In the genomic region with DNA sequence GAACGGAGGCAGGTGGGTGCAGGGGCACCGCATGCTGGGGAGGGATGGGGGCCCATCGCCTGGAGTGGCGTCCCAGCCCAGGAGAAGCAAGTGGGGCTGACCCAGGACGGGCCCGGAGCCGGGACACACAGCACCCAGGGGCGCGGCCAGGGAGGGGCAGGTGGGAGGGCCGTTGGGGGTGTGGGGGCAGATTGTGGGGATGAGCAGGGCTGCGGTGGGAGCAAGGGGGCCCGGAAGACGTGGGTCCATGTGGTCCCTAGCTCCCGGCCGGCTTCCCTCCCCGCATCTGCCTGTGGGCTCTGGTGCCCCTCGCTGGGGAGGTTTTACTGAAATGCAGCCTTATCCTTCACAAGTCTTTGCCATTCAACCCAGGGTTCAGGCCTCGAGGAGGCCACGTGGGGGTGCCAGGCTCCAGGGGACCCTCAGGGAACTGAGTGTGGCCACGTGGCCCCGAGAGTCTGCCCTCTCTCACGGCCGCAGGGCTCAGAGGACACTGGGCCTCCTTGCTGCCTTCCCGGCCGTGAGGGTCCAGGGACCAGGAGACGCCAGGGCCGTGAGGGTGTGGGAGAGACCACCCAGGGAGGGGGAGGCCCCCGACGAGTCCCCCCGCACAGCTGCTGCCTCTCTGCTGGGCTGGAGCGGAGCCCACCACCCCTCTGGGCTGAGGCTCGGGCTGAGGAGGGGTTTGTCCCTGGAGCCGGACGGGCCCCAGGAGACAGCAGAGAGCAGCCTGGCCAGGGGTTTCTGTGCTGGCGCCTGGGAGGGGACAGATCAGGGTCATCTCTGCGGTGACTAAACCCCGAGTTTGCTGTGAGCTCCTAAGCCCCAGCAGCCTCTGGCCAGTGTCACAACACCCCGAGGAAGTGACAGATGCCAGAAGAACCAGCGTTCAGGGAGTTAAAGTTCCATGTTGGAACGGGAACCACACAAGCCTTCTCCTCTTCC, we compare ENCODE assay signal across 1 cellular context.
TF ChIP-seq lines count a peak whose summit lies in the region.

No MANE protein-coding gene starts in this region.

TF ChIP-seq in GM12878, 131 proteins besides CTCF, POLR2A, EP300 and RAD21:
- no peak for TF ChIP-seq HCFC1 (IDR thresholded peaks at IDR 0.05; ENCODE audit: low read length)
- TF ChIP-seq NR2C2 (IDR thresholded peaks at IDR 0.05; ENCODE audit: borderline replicate concordance, control insufficient read depth, insufficient read length, low read depth), result no peak
- no peak for TF ChIP-seq KLF5 (IDR thresholded peaks at IDR 0.05; ENCODE audit: partially characterized antibody)
- no peak for TF ChIP-seq NRF1 (conservative IDR thresholded peaks at IDR 0.05; ENCODE audit: low read depth, low read length)
- no peak for TF ChIP-seq ZNF622 (IDR thresholded peaks at IDR 0.05)
- TF ChIP-seq, protein P1, sequence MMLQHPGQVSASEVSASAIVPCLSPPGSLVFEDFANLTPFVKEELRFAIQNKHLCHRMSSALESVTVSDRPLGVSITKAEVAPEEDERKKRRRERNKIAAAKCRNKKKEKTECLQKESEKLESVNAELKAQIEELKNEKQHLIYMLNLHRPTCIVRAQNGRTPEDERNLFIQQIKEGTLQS (IDR thresholded peaks at IDR 0.05; ENCODE audit: borderline replicate concordance, extremely low read depth, low read depth, low read length), result no peak
- TF ChIP-seq, protein P2, sequence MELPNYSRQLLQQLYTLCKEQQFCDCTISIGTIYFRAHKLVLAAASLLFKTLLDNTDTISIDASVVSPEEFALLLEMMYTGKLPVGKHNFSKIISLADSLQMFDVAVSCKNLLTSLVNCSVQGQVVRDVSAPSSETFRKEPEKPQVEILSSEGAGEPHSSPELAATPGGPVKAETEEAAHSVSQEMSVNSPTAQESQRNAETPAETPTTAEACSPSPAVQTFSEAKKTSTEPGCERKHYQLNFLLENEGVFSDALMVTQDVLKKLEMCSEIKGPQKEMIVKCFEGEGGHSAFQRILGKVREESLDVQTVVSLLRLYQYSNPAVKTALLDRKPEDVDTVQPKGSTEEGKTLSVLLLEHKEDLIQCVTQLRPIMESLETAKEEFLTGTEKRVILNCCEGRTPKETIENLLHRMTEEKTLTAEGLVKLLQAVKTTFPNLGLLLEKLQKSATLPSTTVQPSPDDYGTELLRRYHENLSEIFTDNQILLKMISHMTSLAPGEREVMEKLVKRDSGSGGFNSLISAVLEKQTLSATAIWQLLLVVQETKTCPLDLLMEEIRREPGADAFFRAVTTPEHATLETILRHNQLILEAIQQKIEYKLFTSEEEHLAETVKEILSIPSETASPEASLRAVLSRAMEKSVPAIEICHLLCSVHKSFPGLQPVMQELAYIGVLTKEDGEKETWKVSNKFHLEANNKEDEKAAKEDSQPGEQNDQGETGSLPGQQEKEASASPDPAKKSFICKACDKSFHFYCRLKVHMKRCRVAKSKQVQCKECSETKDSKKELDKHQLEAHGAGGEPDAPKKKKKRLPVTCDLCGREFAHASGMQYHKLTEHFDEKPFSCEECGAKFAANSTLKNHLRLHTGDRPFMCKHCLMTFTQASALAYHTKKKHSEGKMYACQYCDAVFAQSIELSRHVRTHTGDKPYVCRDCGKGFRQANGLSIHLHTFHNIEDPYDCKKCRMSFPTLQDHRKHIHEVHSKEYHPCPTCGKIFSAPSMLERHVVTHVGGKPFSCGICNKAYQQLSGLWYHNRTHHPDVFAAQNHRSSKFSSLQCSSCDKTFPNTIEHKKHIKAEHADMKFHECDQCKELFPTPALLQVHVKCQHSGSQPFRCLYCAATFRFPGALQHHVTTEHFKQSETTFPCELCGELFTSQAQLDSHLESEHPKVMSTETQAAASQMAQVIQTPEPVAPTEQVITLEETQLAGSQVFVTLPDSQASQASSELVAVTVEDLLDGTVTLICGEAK (IDR thresholded peaks at IDR 0.05; ENCODE audit: borderline replicate concordance), result no peak
- TF ChIP-seq MYB (IDR thresholded peaks at IDR 0.05; ENCODE audit: borderline replicate concordance, low read depth, low read length), result no peak
- no peak for TF ChIP-seq ZNF217 (IDR thresholded peaks at IDR 0.05)
